Comparison of ENCODE assay signal across 14 cellular contexts in the genomic region with DNA sequence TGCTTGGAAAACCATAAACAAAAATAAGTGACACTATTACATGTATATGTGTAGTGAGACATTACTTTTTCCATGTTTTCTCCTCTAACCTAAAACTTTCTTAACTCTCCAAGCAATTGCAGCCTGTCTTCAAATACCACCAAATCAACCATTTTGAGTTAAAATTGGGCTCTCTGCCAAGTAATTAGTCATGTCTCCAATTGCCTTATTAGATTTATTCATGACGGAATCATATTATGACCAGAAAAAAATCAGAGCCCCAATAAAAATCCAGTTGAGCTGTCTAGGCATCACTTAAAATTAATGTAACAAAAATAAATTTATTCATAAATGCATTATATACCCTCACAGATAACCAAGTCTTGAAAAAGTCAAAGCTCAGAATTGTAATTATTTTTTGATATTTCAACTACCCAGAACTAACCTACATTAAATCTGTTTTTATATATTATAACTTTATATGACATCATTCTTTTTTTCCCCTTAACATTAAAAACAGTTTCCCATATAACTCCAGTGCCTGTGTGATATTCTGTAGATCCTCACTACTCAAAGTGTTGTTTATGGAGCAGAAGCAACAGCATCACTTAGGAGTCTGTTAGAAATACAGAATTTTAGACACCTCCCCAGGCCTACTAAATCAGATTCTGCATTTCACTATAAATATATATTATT.
"Had no signal": no experiment of that assay in that cellular context is flagged by ENCODE, and none has a peak within 500 bp of the region (broad histone marks: within the 10 kb centered on the region; RNA-seq: fewer than 3 reads in every experiment).

No MANE protein-coding gene starts in this region.

- DNase-seq: activated CD8-positive, alpha-beta memory T cell treated with anti-CD3 and anti-CD28 coated beads for 24 hours; activated CD8-positive, alpha-beta memory T cell treated with anti-CD3 and anti-CD28 coated beads, Interleukin-2, amount 50 U/mL, for 4 hours; activated T-cell treated with anti-CD3 and anti-CD28 coated beads, Interleukin-2, amount 50 U/mL, for 24 hours; effector memory CD8-positive, alpha-beta T cell; esophagus squamous epithelium; heart right ventricle; left lung; naive thymus-derived CD8-positive, alpha-beta T cell; retina; stimulated activated CD4-positive, alpha-beta T cell treated with anti-CD3 and anti-CD28 coated beads, Interleukin-4, amount 100 ng/mL, for 24 hours; stimulated activated naive CD4-positive, alpha-beta T cell treated with Interleukin-2 at 50 U/mL for 16 hours; T-helper 9 cell had no signal

- ATAC-seq: activated naive CD4-positive, alpha-beta T cell treated with anti-CD3 and anti-CD28 coated beads, Interleukin-2, amount 50 U/mL, for 72 hours; activated T-helper 17 cell treated with anti-CD3 and anti-CD28 coated beads, Interleukin-2, amount 50 U/mL, for 72 hours; effector memory CD8-positive, alpha-beta T cell; heart right ventricle; left lung; naive thymus-derived CD8-positive, alpha-beta T cell had no signal
